ENCODE assay signal across 18 cellular contexts in the genomic region with DNA sequence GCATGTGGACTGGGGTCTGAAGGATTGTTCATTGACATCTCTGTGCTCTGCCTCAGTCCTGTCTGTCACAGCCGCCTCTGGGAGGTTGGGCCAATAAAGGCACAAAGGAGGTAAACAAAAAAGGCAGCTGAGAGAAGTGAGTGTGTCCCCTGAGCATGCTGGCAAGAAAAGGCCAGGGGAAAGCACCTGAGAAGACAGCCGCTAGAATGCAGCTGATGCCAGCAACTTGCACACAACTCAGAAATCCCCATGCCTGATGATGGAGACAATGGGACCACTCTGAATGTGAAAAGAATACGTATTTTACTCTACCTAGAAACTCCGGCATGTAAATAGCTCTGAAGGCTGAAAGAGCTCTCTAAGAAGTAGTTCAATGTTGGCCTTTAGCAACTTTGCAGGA.
DNase-seq lines count a peak whose midpoint lies in the region; ATAC-seq and TF ChIP-seq lines count a peak whose summit lies in the region.
"Had no signal": no experiment of that assay in that cellular context is flagged by ENCODE, and none has a peak within 500 bp of the region (broad histone marks: within the 10 kb centered on the region; RNA-seq: fewer than 3 reads in every experiment).

No MANE protein-coding gene starts in this region.

- H4K20me1 ChIP-seq in GM23338 (replicated peaks; ENCODE audit: insufficient read depth): no peaks in the 10 kb centered on the region

- H3K9me3 Mint-ChIP-seq in GM23338: no peaks in the 10 kb centered on the region
- no peaks in the 10 kb centered on the region for H3K9me3 Mint-ChIP-seq in stimulated activated memory B cell treated with anti-CD40 and anti-IgM and Interleukin-4, amounts not matched to agents 10 μg/mL and 1 μg/mL and 100 μg/mL, for 72 hours
- no peaks in the 10 kb centered on the region for H3K9me3 Mint-ChIP-seq in activated T-helper 1 cell treated with anti-CD3 and anti-CD28 coated beads, Interleukin-12 subunit alpha, Interleukin-12 subunit beta, Interleukin-2, Interleukin-4 antibody, amounts not matched to agents 30 ng/mL and 10 ng/mL and 1 ng/mL, durations not matched to agents 14 hours and 24 hours and 36 hours

- peak; percentile 77 for DNase-seq in GM23338 (ENCODE audit: low spot score)
- peak; percentile 64 for DNase-seq in NT2/D1 (ENCODE audit: low read depth, low spot score)
- DNase-seq in iPS DF 4.7 (ENCODE audit: extremely low read depth, low spot score): peak; percentile 49
- DNase-seq in aorta: no peak
- no peak for DNase-seq in T-helper 1 cell
- DNase-seq in activated T-helper 1 cell treated with anti-CD3 and anti-CD28 coated beads, Interleukin-12 subunit alpha, Interleukin-12 subunit beta, Interleukin-2, Interleukin-4 antibody, amounts not matched to agents 30 ng/mL and 10 ng/mL and 1 ng/mL, durations not matched to agents 14 hours and 24 hours and 36 hours (ENCODE audit: low spot score): no peak
- DNase-seq: ACHN; CD4-positive, CD25-positive, alpha-beta regulatory T cell; KBM-7; NCI-H1092; NCI-H1694; NCI-H2171; NCI-H446 treated with DMSO at 0.1 percent for 48 hours; NCI-H748 treated with DMSO at 0.1 percent for 48 hours; Right ventricle myocardium superior; SK-N-SH had no signal

- no peaks in the 10 kb centered on the region for H3K27me3 Mint-ChIP-seq in GM23338 (ENCODE audit: insufficient read depth, low read depth, poor library complexity)
- H3K27me3 Mint-ChIP-seq in stimulated activated memory B cell treated with anti-CD40 and anti-IgM and Interleukin-4, amounts not matched to agents 10 μg/mL and 1 μg/mL and 100 μg/mL, for 72 hours: no peaks in the 10 kb centered on the region
- H3K27me3 Mint-ChIP-seq in activated T-helper 1 cell treated with anti-CD3 and anti-CD28 coated beads, Interleukin-12 subunit alpha, Interleukin-12 subunit beta, Interleukin-2, Interleukin-4 antibody, amounts not matched to agents 30 ng/mL and 10 ng/mL and 1 ng/mL, durations not matched to agents 14 hours and 24 hours and 36 hours (ENCODE audit: insufficient read depth): no peaks in the 10 kb centered on the region
- H3K27me3 Mint-ChIP-seq: CD4-positive, CD25-positive, alpha-beta regulatory T cell had no signal

- H3K4me3 Mint-ChIP-seq in GM23338: no peak overlapping the region
- H3K4me3 Mint-ChIP-seq in stimulated activated memory B cell treated with anti-CD40 and anti-IgM and Interleukin-4, amounts not matched to agents 10 μg/mL and 1 μg/mL and 100 μg/mL, for 72 hours: no peak overlapping the region
- no peak overlapping the region for H3K4me3 Mint-ChIP-seq in activated T-helper 1 cell treated with anti-CD3 and anti-CD28 coated beads, Interleukin-12 subunit alpha, Interleukin-12 subunit beta, Interleukin-2, Interleukin-4 antibody, amounts not matched to agents 30 ng/mL and 10 ng/mL and 1 ng/mL, durations not matched to agents 14 hours and 24 hours and 36 hours
- H3K4me3 Mint-ChIP-seq: CD4-positive, CD25-positive, alpha-beta regulatory T cell had no signal

- peak overlapping the region; percentile 49 for H3K27ac Mint-ChIP-seq in GM23338
- no peak overlapping the region for H3K27ac Mint-ChIP-seq in stimulated activated memory B cell treated with anti-CD40 and anti-IgM and Interleukin-4, amounts not matched to agents 10 μg/mL and 1 μg/mL and 100 μg/mL, for 72 hours
- no peak overlapping the region for H3K27ac Mint-ChIP-seq in activated T-helper 1 cell treated with anti-CD3 and anti-CD28 coated beads, Interleukin-12 subunit alpha, Interleukin-12 subunit beta, Interleukin-2, Interleukin-4 antibody, amounts not matched to agents 30 ng/mL and 10 ng/mL and 1 ng/mL, durations not matched to agents 14 hours and 24 hours and 36 hours
- H3K27ac Mint-ChIP-seq: CD4-positive, CD25-positive, alpha-beta regulatory T cell had no signal

- no peaks in the 10 kb centered on the region for H3K79me2 ChIP-seq in GM23338 (replicated peaks; ENCODE audit: insufficient read depth)

- intact Hi-C loops in aorta (cut with DNase I): no loop called here
- intact Hi-C loops in activated T-helper 1 cell treated with anti-CD3 and anti-CD28 coated beads, Interleukin-12 subunit alpha, Interleukin-12 subunit beta, Interleukin-2, Interleukin-4 antibody, amounts not matched to agents 30 ng/mL and 10 ng/mL and 1 ng/mL, durations not matched to agents 14 hours and 24 hours and 36 hours (cut with micrococcal nuclease): no loop called here

- 39 to 41% methylated on average over 4 of the region's 4 CpGs for WGBS in aorta, 2 donors

- H2AFZ ChIP-seq in GM23338: no peak overlapping the region

- H3K9me3 ChIP-seq in NT2/D1 (ENCODE audit: insufficient read depth, low read length) (no peaks in the 10 kb centered on the region), aorta (ENCODE audit: control insufficient read depth, low read length) (peaks cover 1% of the 10 kb centered on the region)
- H3K9me3 ChIP-seq: SK-N-SH had no signal

- no peak overlapping the region for H3K4me3 ChIP-seq in GM23338
- no peak overlapping the region for H3K4me3 ChIP-seq in NT2/D1 (ENCODE audit: insufficient read length, low read depth)
- no peak overlapping the region for H3K4me3 ChIP-seq in aorta (ENCODE audit: low read length in 2 of 2)

- H3K9ac ChIP-seq in NT2/D1 (ENCODE audit: insufficient read length, low read depth): no peak overlapping the region
- H3K9ac ChIP-seq: SK-N-SH had no signal

- no peaks in the 10 kb centered on the region for H3F3A ChIP-seq in GM23338 (replicated peaks; ENCODE audit: low read depth)

- ATAC-seq in GM23338 (peak; percentile 96), aorta (ENCODE audit: low FRiP score) (no peak)
- peak; percentile 68 for ATAC-seq in stimulated activated memory B cell treated with anti-CD40 and anti-IgM and Interleukin-4, amounts not matched to agents 10 μg/mL and 1 μg/mL and 100 μg/mL, for 72 hours
- ATAC-seq: Panc1 had no signal

- H3K27me3 ChIP-seq in GM23338 (ENCODE audit: insufficient read depth) (no peaks in the 10 kb centered on the region), NT2/D1 (ENCODE audit: insufficient read depth, insufficient read length) (no peaks in the 10 kb centered on the region), aorta (ENCODE audit: control insufficient read depth in 1 of 2, insufficient read depth in 2 of 2, low read length in 1 of 2) (no peaks in the 10 kb centered on the region)

- H3K9me2 ChIP-seq in GM23338 (ENCODE audit: insufficient read depth): peaks cover 18% of the 10 kb centered on the region; the same call in 1 of the 2 replicates
- H3K9me2 ChIP-seq: SK-N-SH had no signal

- TF ChIP-seq CTCF in GM23338 (conservative IDR thresholded peaks at IDR 0.05; ENCODE audit: low read depth in 2 of 2): no peak

- H3K36me3 Mint-ChIP-seq in GM23338 (ENCODE audit: low read depth): no peaks in the 10 kb centered on the region
- H3K36me3 Mint-ChIP-seq in stimulated activated memory B cell treated with anti-CD40 and anti-IgM and Interleukin-4, amounts not matched to agents 10 μg/mL and 1 μg/mL and 100 μg/mL, for 72 hours: no peaks in the 10 kb centered on the region
- no peaks in the 10 kb centered on the region for H3K36me3 Mint-ChIP-seq in activated T-helper 1 cell treated with anti-CD3 and anti-CD28 coated beads, Interleukin-12 subunit alpha, Interleukin-12 subunit beta, Interleukin-2, Interleukin-4 antibody, amounts not matched to agents 30 ng/mL and 10 ng/mL and 1 ng/mL, durations not matched to agents 14 hours and 24 hours and 36 hours (ENCODE audit: low read depth)
- H3K36me3 Mint-ChIP-seq: CD4-positive, CD25-positive, alpha-beta regulatory T cell had no signal

- H3K4me1 ChIP-seq in GM23338 (ENCODE audit: insufficient read depth) (peaks cover 27% of the 10 kb centered on the region), NT2/D1 (ENCODE audit: insufficient read depth, insufficient read length) (no peaks in the 10 kb centered on the region), aorta (ENCODE audit: control insufficient read depth in 1 of 2, insufficient read depth in 2 of 2, low read length in 2 of 2) (no peaks in the 10 kb centered on the region)

- H3K36me3 ChIP-seq in GM23338 (ENCODE audit: insufficient read depth) (no peaks in the 10 kb centered on the region), NT2/D1 (ENCODE audit: insufficient read depth, insufficient read length, low read length) (no peaks in the 10 kb centered on the region), aorta (ENCODE audit: control insufficient read depth in 1 of 2, insufficient read depth in 2 of 2, low read length in 1 of 2) (no peaks in the 10 kb centered on the region)

- peak overlapping the region; percentile 16; the same call in 1 of the 2 replicates for H3K4me2 ChIP-seq in GM23338
- H3K4me2 ChIP-seq: SK-N-SH had no signal

- H3K27ac ChIP-seq in GM23338 (ENCODE audit: low read depth) (peak overlapping the region; percentile 78), aorta (ENCODE audit: low read depth in 1 of 2, low read length in 2 of 2) (no peak overlapping the region)

- peaks cover 37% of the 10 kb centered on the region for H3K4me1 Mint-ChIP-seq in GM23338
- peaks cover 21% of the 10 kb centered on the region for H3K4me1 Mint-ChIP-seq in stimulated activated memory B cell treated with anti-CD40 and anti-IgM and Interleukin-4, amounts not matched to agents 10 μg/mL and 1 μg/mL and 100 μg/mL, for 72 hours
- no peaks in the 10 kb centered on the region for H3K4me1 Mint-ChIP-seq in activated T-helper 1 cell treated with anti-CD3 and anti-CD28 coated beads, Interleukin-12 subunit alpha, Interleukin-12 subunit beta, Interleukin-2, Interleukin-4 antibody, amounts not matched to agents 30 ng/mL and 10 ng/mL and 1 ng/mL, durations not matched to agents 14 hours and 24 hours and 36 hours (ENCODE audit: low read depth)
- H3K4me1 Mint-ChIP-seq: CD4-positive, CD25-positive, alpha-beta regulatory T cell had no signal

TF ChIP-seq in GM23338, 12 proteins besides CTCF, POLR2A, EP300 and RAD21 (continues in another document):
- TF ChIP-seq ZNF114 (CRISPR knock-in tag; IDR thresholded peaks at IDR 0.05): 0 out of 2 replicates have a peak, but pooled peaks have one; percentile 52

Comparison
In these comparisons a context has a peak if more than half of its experiments do, and no peak if none do; other contexts are left out.
1. DNase-seq: peak in GM23338 (single experiment), NT2/D1 (single experiment) and iPS DF 4.7 (single experiment); none in aorta (0 of 2), T-helper 1 cell (0 of 5) and activated T-helper 1 cell treated with anti-CD3 and anti-CD28 coated beads, Interleukin-12 subunit alpha, Interleukin-12 subunit beta, Interleukin-2, Interleukin-4 antibody, amounts not matched to agents 30 ng/mL and 10 ng/mL and 1 ng/mL, durations not matched to agents 14 hours and 24 hours and 36 hours (single experiment).